30 cellular contexts compared by ENCODE assay signal in the genomic region with DNA sequence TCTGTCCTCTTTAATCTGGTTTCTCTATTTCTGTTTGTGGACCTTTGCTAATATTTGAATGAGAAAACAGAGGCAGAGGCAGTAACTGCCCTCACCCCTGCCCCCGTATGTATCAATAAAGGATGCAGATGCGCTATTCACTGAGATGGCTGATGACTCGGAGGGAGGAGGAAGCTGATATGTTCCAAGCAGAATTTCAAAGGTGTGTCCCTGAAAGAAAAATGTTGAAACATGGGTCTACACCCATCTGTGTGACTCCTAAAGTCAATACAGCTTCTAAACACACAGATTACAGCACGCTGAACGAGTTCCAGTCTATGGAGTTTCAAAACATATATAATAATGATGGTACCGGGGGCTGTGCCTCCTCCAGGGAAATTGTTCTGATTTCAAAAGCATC. TPM values are rescaled to one million over a fixed set of nuclear protein-coding genes. Genes with fewer than 3 reads are reported as not detected.
A peak's percentile ranks its signal among the peaks of the same experiment; 100 is the strongest.
DNase-seq lines count a peak whose midpoint lies in the region; TF ChIP-seq lines count a peak whose summit lies in the region.
"Had no signal": no experiment of that assay in that cellular context is flagged by ENCODE, and none has a peak within 500 bp of the region (broad histone marks: within the 10 kb centered on the region; RNA-seq: fewer than 3 reads in every experiment).

No MANE protein-coding gene starts in this region.

- peak overlapping the region; percentile 62 for H3K4me3 Mint-ChIP-seq in type B pancreatic cell
- no peak overlapping the region for H3K4me3 Mint-ChIP-seq in activated T-cell treated with anti-CD3 and anti-CD28 coated beads, Interleukin-2, amount 50 U/mL, for 24 hours
- H3K4me3 Mint-ChIP-seq: activated CD4-positive, alpha-beta T cell treated with anti-CD3 and anti-CD28 coated beads for 36 hours; activated CD8-positive, alpha-beta T cell treated with anti-CD3 and anti-CD28 coated beads, Interleukin-2, amount 10 ng/mL, durations not matched to agents 7 days and 5 days; nephron had no signal

- peak overlapping the region; percentile 47 for H3K27ac ChIP-seq in epithelial cell of prostate
- H3K27ac ChIP-seq: ascending aorta, C4-2B, lower lobe of right lung, Peyer's patch, SJCRH30 had no signal

- DNase-seq in NCI-H345 (lab: John Stamatoyannopoulos, UW), result peak; percentile 28
- no peak for DNase-seq in NCI-H345 treated with DMSO at 0.1 percent for 48 hours (lab: John Stamatoyannopoulos, UW; ENCODE audit: unreplicated experiment)
- peak; percentile 75 for DNase-seq in NCI-H748 treated with DMSO at 0.1 percent for 48 hours (lab: John Stamatoyannopoulos, UW)
- DNase-seq in epithelial cell of prostate (ENCODE audit: low read depth, low spot score), result peak; percentile 65
- no peak for DNase-seq in type B pancreatic cell (ENCODE audit: extremely low spot score, unreplicated experiment)
- DNase-seq in germinal center (ENCODE audit: low spot score), result no peak
- no peak for DNase-seq in activated T-cell treated with anti-CD3 and anti-CD28 coated beads, Interleukin-2, amount 50 U/mL, for 24 hours
- no peak for DNase-seq in posterior cingulate gyrus
- DNase-seq: activated CD4-positive, alpha-beta T cell treated with anti-CD3 and anti-CD28 coated beads for 36 hours; activated CD8-positive, alpha-beta T cell treated with anti-CD3 and anti-CD28 coated beads, Interleukin-2, amount 10 ng/mL, durations not matched to agents 7 days and 5 days; activated gamma-delta T cell treated with Interleukin-2 at 50 U/mL for 16 hours; caudate nucleus; cortex of kidney; effector memory CD4-positive, alpha-beta T cell; esophagus squamous epithelium; foreskin melanocyte; kidney glomerular epithelial cell; lower lobe of right lung; NCI-H1092 treated with DMSO at 0.1 percent for 48 hours; NCI-H1694 treated with DMSO at 0.1 percent for 48 hours; NCI-H524 treated with DMSO at 0.1 percent for 48 hours; Peyer's patch; retina; SJCRH30; stimulated activated naive CD4-positive, alpha-beta T cell treated with Interleukin-2 at 50 U/mL for 16 hours; SW 1271; T-helper 9 cell had no signal

- H3K36me3 Mint-ChIP-seq in type B pancreatic cell, result peaks cover 22% of the 10 kb centered on the region
- no peaks in the 10 kb centered on the region for H3K36me3 Mint-ChIP-seq in activated T-cell treated with anti-CD3 and anti-CD28 coated beads, Interleukin-2, amount 50 U/mL, for 24 hours (ENCODE audit: low read depth)

- H3K9me3 Mint-ChIP-seq in type B pancreatic cell, result peaks cover 4% of the 10 kb centered on the region
- no peaks in the 10 kb centered on the region for H3K9me3 Mint-ChIP-seq in activated T-cell treated with anti-CD3 and anti-CD28 coated beads, Interleukin-2, amount 50 U/mL, for 24 hours
- H3K9me3 Mint-ChIP-seq: nephron had no signal

- peaks cover 44% of the 10 kb centered on the region for H3K4me1 Mint-ChIP-seq in type B pancreatic cell (ENCODE audit: unreplicated experiment)
- H3K4me1 Mint-ChIP-seq in activated T-cell treated with anti-CD3 and anti-CD28 coated beads, Interleukin-2, amount 50 U/mL, for 24 hours (ENCODE audit: low read depth), result peaks cover 29% of the 10 kb centered on the region

- peak overlapping the region; percentile 93 for H3K27ac Mint-ChIP-seq in type B pancreatic cell
- no peak overlapping the region for H3K27ac Mint-ChIP-seq in activated T-cell treated with anti-CD3 and anti-CD28 coated beads, Interleukin-2, amount 50 U/mL, for 24 hours
- H3K27ac Mint-ChIP-seq: activated CD4-positive, alpha-beta T cell treated with anti-CD3 and anti-CD28 coated beads for 36 hours; activated CD8-positive, alpha-beta T cell treated with anti-CD3 and anti-CD28 coated beads, Interleukin-2, amount 10 ng/mL, durations not matched to agents 7 days and 5 days; nephron had no signal

- H3K27me3 Mint-ChIP-seq in type B pancreatic cell, result peaks cover 6% of the 10 kb centered on the region
- no peaks in the 10 kb centered on the region for H3K27me3 Mint-ChIP-seq in activated T-cell treated with anti-CD3 and anti-CD28 coated beads, Interleukin-2, amount 50 U/mL, for 24 hours
- H3K27me3 Mint-ChIP-seq: activated CD4-positive, alpha-beta T cell treated with anti-CD3 and anti-CD28 coated beads for 36 hours had no signal

- TF ChIP-seq CTCF in type B pancreatic cell (conservative IDR thresholded peaks at IDR 0.05), result no peak

- intact Hi-C loops in posterior cingulate gyrus (cut with DNase I), result no loop called here

RNA-seq across cellular contexts. Expression of a gene that starts 38.8 kb away (rescaled TPM):
- 78.3 and 82.4 TPM in 2 replicates for total RNA-seq in type B pancreatic cell (ENCODE audit: low replicate concordance)

Comparison
In these comparisons a context has a peak if more than half of its experiments do, and no peak if none do; other contexts are left out.
1. DNase-seq: peak in NCI-H345 (single experiment), NCI-H748 treated with DMSO at 0.1 percent for 48 hours (single experiment) and epithelial cell of prostate (single experiment); none in NCI-H345 treated with DMSO at 0.1 percent for 48 hours (single experiment), type B pancreatic cell (single experiment), germinal center (single experiment), activated T-cell treated with anti-CD3 and anti-CD28 coated beads, Interleukin-2, amount 50 U/mL, for 24 hours (single experiment) and posterior cingulate gyrus (0 of 10).